ENCODE assay signal across 1 cellular context in genomic region chr2:235505210-235505741, GRCh38.
TF ChIP-seq lines count a peak whose summit lies in the region.

No MANE protein-coding gene starts in this region.

TF ChIP-seq in HepG2, 621 proteins besides CTCF, POLR2A, EP300 and RAD21 (continued from another document and continues in another):
- TF ChIP-seq PHB2 (IDR thresholded peaks at IDR 0.05; ENCODE audit: partially characterized antibody), result no peak
- TF ChIP-seq ZNF687 (CRISPR knock-in tag; IDR thresholded peaks at IDR 0.05), result peak; percentile 85
- 0 out of 2 replicates have a peak, but pooled peaks have one; percentile 0 for TF ChIP-seq SMYD3 (CRISPR knock-in tag; IDR thresholded peaks at IDR 0.05)
- TF ChIP-seq SAFB2 (CRISPR knock-in tag; IDR thresholded peaks at IDR 0.05; ENCODE audit: borderline replicate concordance, low read depth), result no peak; the same call in 1 of the 2 replicates
- peak; percentile 13; the same call in 1 of the 2 replicates for TF ChIP-seq TFE3 (CRISPR knock-in tag; IDR thresholded peaks at IDR 0.05)
- TF ChIP-seq CREM (IDR thresholded peaks at IDR 0.05), result peak; percentile 77
- no peak for TF ChIP-seq CREM (CRISPR knock-in tag; IDR thresholded peaks at IDR 0.05)
- peak; percentile 86; the same call in 1 of the 2 replicates for TF ChIP-seq ZNF430 (CRISPR knock-in tag; IDR thresholded peaks at IDR 0.05)
- TF ChIP-seq HNRNPLL (IDR thresholded peaks at IDR 0.05; ENCODE audit: low read depth, low read length, poor library complexity, severe bottlenecking), result no peak
- TF ChIP-seq ZNF800 (CRISPR knock-in tag; IDR thresholded peaks at IDR 0.05), result no peak
- no peak for TF ChIP-seq ZBTB43 (CRISPR knock-in tag; conservative IDR thresholded peaks at IDR 0.05)
- TF ChIP-seq CEBPG (CRISPR knock-in tag; IDR thresholded peaks at IDR 0.05), result peak; percentile 45; the same call in 1 of the 2 replicates
- TF ChIP-seq LCORL (IDR thresholded peaks at IDR 0.05), result no peak
- peak; percentile 83 for TF ChIP-seq LCORL (CRISPR knock-in tag; IDR thresholded peaks at IDR 0.05)
- no peak for TF ChIP-seq NAIF1 (CRISPR knock-in tag; IDR thresholded peaks at IDR 0.05; ENCODE audit: borderline replicate concordance)
- TF ChIP-seq IRF1 (CRISPR knock-in tag; IDR thresholded peaks at IDR 0.05; ENCODE audit: low read depth), result 0 out of 2 replicates have a peak, but pooled peaks have one; percentile 14
- peak; percentile 91 for TF ChIP-seq FOXO1 (CRISPR knock-in tag; IDR thresholded peaks at IDR 0.05)
- no peak for TF ChIP-seq TBL1XR1 (IDR thresholded peaks at IDR 0.05; ENCODE audit: borderline replicate concordance, low read length, partially characterized antibody)
- TF ChIP-seq ZNF556 (CRISPR knock-in tag; IDR thresholded peaks at IDR 0.05; ENCODE audit: borderline replicate concordance), result peak; percentile 86; the same call in 1 of the 2 replicates
- TF ChIP-seq GMEB1 (CRISPR knock-in tag; IDR thresholded peaks at IDR 0.05; ENCODE audit: borderline replicate concordance), result peak; percentile 47; the same call in 1 of the 2 replicates
- no peak for TF ChIP-seq ZNF558 (CRISPR knock-in tag; IDR thresholded peaks at IDR 0.05; ENCODE audit: borderline replicate concordance)
- TF ChIP-seq HNF4A (CRISPR knock-in tag; IDR thresholded peaks at IDR 0.05), result peak; percentile 51; the same call in 1 of the 2 replicates
- peak; percentile 70 for TF ChIP-seq PPARG (CRISPR knock-in tag; conservative IDR thresholded peaks at IDR 0.05)
- TF ChIP-seq MIER3 (CRISPR knock-in tag; IDR thresholded peaks at IDR 0.05; ENCODE audit: borderline replicate concordance), result peak; percentile 77; the same call in 1 of the 2 replicates
- peak; percentile 54 for TF ChIP-seq NR2F6 (IDR thresholded peaks at IDR 0.05)
- TF ChIP-seq NR2F6 (CRISPR knock-in tag; IDR thresholded peaks at IDR 0.05), result peak; percentile 78
- TF ChIP-seq TEAD3 (CRISPR knock-in tag; optimal IDR thresholded peaks at IDR 0.05; ENCODE audit: borderline replicate concordance), result peak; percentile 75
- TF ChIP-seq CHD2 (IDR thresholded peaks at IDR 0.05; ENCODE audit: low read depth, low read length), result peak; percentile 66; the same call in 1 of the 2 replicates
- TF ChIP-seq ZNF143 (CRISPR knock-in tag; IDR thresholded peaks at IDR 0.05), result peak; percentile 50; the same call in 1 of the 2 replicates
- no peak for TF ChIP-seq E2F5 (CRISPR knock-in tag; conservative IDR thresholded peaks at IDR 0.05)
- peak; percentile 66; the same call in 1 of the 2 replicates for TF ChIP-seq MEIS1 (CRISPR knock-in tag; IDR thresholded peaks at IDR 0.05; ENCODE audit: borderline replicate concordance)
- no peak for TF ChIP-seq ZNF235 (CRISPR knock-in tag; IDR thresholded peaks at IDR 0.05; ENCODE audit: borderline replicate concordance)
- no peak for TF ChIP-seq ZNF207 (IDR thresholded peaks at IDR 0.05; ENCODE audit: borderline replicate concordance)
- TF ChIP-seq ZNF263 (CRISPR knock-in tag; IDR thresholded peaks at IDR 0.05), result peak; percentile 78
- peak; percentile 84 for TF ChIP-seq MIXL1 (CRISPR knock-in tag; IDR thresholded peaks at IDR 0.05)
- no peak for TF ChIP-seq ZNF549 (CRISPR knock-in tag; IDR thresholded peaks at IDR 0.05)
- no peak for TF ChIP-seq MTF2 (CRISPR knock-in tag; IDR thresholded peaks at IDR 0.05; ENCODE audit: borderline replicate concordance)
- no peak for TF ChIP-seq SYNCRIP (IDR thresholded peaks at IDR 0.05; ENCODE audit: insufficient read depth, low read depth, low read length)
- no peak for TF ChIP-seq HOXA9 (CRISPR knock-in tag; IDR thresholded peaks at IDR 0.05; ENCODE audit: borderline replicate concordance)
- peak; percentile 79 for TF ChIP-seq JUN (CRISPR knock-in tag; IDR thresholded peaks at IDR 0.05)
- no peak for TF ChIP-seq ATRX (CRISPR knock-in tag; IDR thresholded peaks at IDR 0.05; ENCODE audit: borderline replicate concordance)
- no peak for TF ChIP-seq SATB2 (CRISPR knock-in tag; IDR thresholded peaks at IDR 0.05)
- TF ChIP-seq MAZ (IDR thresholded peaks at IDR 0.05; ENCODE audit: borderline replicate concordance, low read depth, low read length), result no peak
- peak; percentile 63; the same call in 1 of the 2 replicates for TF ChIP-seq MAZ (CRISPR knock-in tag; IDR thresholded peaks at IDR 0.05; ENCODE audit: low read depth)
- TF ChIP-seq KLF9 (CRISPR knock-in tag; IDR thresholded peaks at IDR 0.05; ENCODE audit: low read depth), result peak; percentile 33; the same call in 1 of the 2 replicates
- TF ChIP-seq ZNF772 (CRISPR knock-in tag; IDR thresholded peaks at IDR 0.05), result no peak; the same call in 1 of the 2 replicates
- TF ChIP-seq ELF3 (CRISPR knock-in tag; IDR thresholded peaks at IDR 0.05), result no peak; the same call in 1 of the 2 replicates
- TF ChIP-seq DPF2 (CRISPR knock-in tag; IDR thresholded peaks at IDR 0.05; ENCODE audit: borderline replicate concordance, low read depth), result peak; percentile 93
- TF ChIP-seq TRIM24 (CRISPR knock-in tag; IDR thresholded peaks at IDR 0.05), result peak; percentile 67; the same call in 1 of the 2 replicates
- TF ChIP-seq GABPA (IDR thresholded peaks at IDR 0.05; ENCODE audit: low read depth, low read length), result no peak
- peak; percentile 45; the same call in 1 of the 2 replicates for TF ChIP-seq GABPA (CRISPR knock-in tag; IDR thresholded peaks at IDR 0.05; ENCODE audit: low read depth)
- TF ChIP-seq ZSCAN9 (CRISPR knock-in tag; IDR thresholded peaks at IDR 0.05; ENCODE audit: borderline replicate concordance), result no peak; the same call in 1 of the 2 replicates
- peak; percentile 72; the same call in 1 of the 2 replicates for TF ChIP-seq NFIC (IDR thresholded peaks at IDR 0.05; ENCODE audit: low read length)
- no peak for TF ChIP-seq CBFB (CRISPR knock-in tag; IDR thresholded peaks at IDR 0.05)
- TF ChIP-seq PRDM4 (CRISPR knock-in tag; IDR thresholded peaks at IDR 0.05; ENCODE audit: borderline replicate concordance), result no peak
- TF ChIP-seq SNAPC2 (CRISPR knock-in tag; IDR thresholded peaks at IDR 0.05), result 0 out of 2 replicates have a peak, but pooled peaks have one; percentile 40
- TF ChIP-seq ZNF598 (CRISPR knock-in tag; IDR thresholded peaks at IDR 0.05; ENCODE audit: borderline replicate concordance), result no peak
